ENCODE assay signal across 8 cellular contexts in genomic region chr13:40116008-40116407, GRCh38.
DNase-seq lines count a peak whose midpoint lies in the region; ATAC-seq and TF ChIP-seq lines count a peak whose summit lies in the region.

No MANE protein-coding gene starts in this region.

- peak; percentile 16 for DNase-seq in NCI-H2171 treated with DMSO at 0.1 percent for 48 hours (lab: John Stamatoyannopoulos, UW)
- no peak for DNase-seq in NCI-H2171 (lab: John Stamatoyannopoulos, UW)
- peak; percentile 34 to 61 for DNase-seq in activated CD4-positive, alpha-beta T cell treated with anti-CD3 and anti-CD28 coated beads, Interleukin-2, amount 50 U/mL, for 48 hours
- DNase-seq in fibroblast of the aortic adventitia (ENCODE audit: low read depth) = peak; percentile 84
- no peak for DNase-seq in psoas muscle
- DNase-seq in cerebellar nuclear complex (lab: John Stamatoyannopoulos, UW) = no peak
- no peak for DNase-seq in NCI-H69 (lab: John Stamatoyannopoulos, UW)

- no peaks in the 10 kb centered on the region for H3K4me1 ChIP-seq in psoas muscle

- H3K4me3 ChIP-seq in fibroblast of the aortic adventitia (ENCODE audit: low read depth, low read length) (no peak overlapping the region), psoas muscle (no peak overlapping the region)

- no peaks in the 10 kb centered on the region for H3K27me3 ChIP-seq in psoas muscle (ENCODE audit: insufficient read depth in 3 of 3, low read length in 2 of 3)

- no peaks in the 10 kb centered on the region for H3K36me3 ChIP-seq in psoas muscle (ENCODE audit: insufficient read depth in 1 of 2, low read depth in 1 of 2)

- intact Hi-C loops in psoas muscle (cut with DNase I) = no loop called here

- H3K27ac ChIP-seq in psoas muscle = no peak overlapping the region

- ATAC-seq in HG03457 (IDR thresholded peaks at IDR 0.05; ENCODE audit: unreplicated experiment) (peak; percentile 82), psoas muscle (peak; percentile 48 to 67 (median 60))

- TF ChIP-seq CTCF in fibroblast of the aortic adventitia (IDR thresholded peaks at IDR 0.05; ENCODE audit: insufficient read depth, low read length) (no peak), psoas muscle (IDR thresholded peaks at IDR 0.05) (no peak)

- 51 to 62% (median 51%) methylated on average over 6 of the region's 6 CpGs for WGBS in psoas muscle, 3 donors

- H3K9me3 ChIP-seq in psoas muscle = peaks cover 3% of the 10 kb centered on the region

Comparison
In these comparisons a context has a peak if more than half of its experiments do, and no peak if none do; other contexts are left out.
1. DNase-seq: peak in NCI-H2171 treated with DMSO at 0.1 percent for 48 hours (single experiment), activated CD4-positive, alpha-beta T cell treated with anti-CD3 and anti-CD28 coated beads, Interleukin-2, amount 50 U/mL, for 48 hours (2 of 2) and fibroblast of the aortic adventitia (single experiment); none in NCI-H2171 (single experiment), psoas muscle (0 of 2), cerebellar nuclear complex (0 of 2) and NCI-H69 (single experiment).